ENCODE assay signal across 8 cellular contexts in the genomic region with DNA sequence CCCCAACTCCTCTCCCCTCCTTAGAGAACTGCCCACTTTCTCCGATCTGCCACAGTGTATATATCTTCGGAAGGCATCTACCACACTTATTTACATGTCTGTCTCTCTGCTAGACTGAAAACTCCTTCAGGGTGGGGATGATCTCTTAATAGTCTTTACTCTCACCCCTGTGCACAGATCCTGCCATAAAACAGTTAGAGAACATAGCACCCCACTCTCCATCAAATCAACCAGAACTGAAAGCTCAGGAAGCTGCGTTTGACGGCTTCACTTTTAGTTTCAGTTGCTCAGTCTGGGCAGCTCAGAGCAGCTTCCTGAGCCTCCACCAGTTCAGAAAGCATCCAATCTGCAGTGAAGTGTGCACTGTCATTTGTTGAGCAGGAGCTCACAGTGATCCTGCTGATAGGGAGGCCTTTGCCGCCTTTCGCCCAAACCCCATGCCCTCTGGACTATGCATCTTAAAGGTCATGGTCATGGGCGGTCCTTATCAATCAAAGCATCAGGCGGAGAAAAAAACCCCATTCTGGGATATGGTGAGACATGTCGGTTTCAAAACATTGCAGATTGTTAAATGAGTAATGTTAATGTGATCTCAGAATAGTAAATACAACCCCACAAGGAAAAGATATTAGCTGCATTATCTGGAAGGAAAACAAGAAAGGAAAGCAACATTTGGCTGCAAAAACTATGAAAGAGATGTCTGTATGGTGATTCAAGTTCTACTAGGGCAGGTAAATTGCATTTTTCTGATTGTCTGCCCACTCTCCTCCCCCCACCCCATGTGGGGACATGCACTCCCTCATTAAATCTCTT.
A peak's percentile ranks its signal among the peaks of the same experiment; 100 is the strongest.
DNase-seq lines count a peak whose midpoint lies in the region; ATAC-seq and TF ChIP-seq lines count a peak whose summit lies in the region.

No MANE protein-coding gene starts in this region.

- H3K27ac ChIP-seq in esophagus (ENCODE audit: low read depth in 2 of 2, low read length in 1 of 2) (peak overlapping the region; percentile 63 to 71), skin epidermis (peak overlapping the region in 19 of 21 experiments; percentile 2 to 90 (median 66))

- H3K36me3 ChIP-seq in esophagus (ENCODE audit: control insufficient read depth in 2 of 2, insufficient read depth in 2 of 2, low read length in 1 of 2), result no peaks in the 10 kb centered on the region

- H3K4me3 ChIP-seq in esophagus (ENCODE audit: low read depth in 1 of 2, low read length in 2 of 2) (no peak overlapping the region), skin epidermis (peak overlapping the region in 2 of 7 experiments; percentile 2 to 14)

- no peak for TF ChIP-seq CTCF in GM13976 (IDR thresholded peaks at IDR 0.05; ENCODE audit: borderline replicate concordance, control extremely low read depth, extremely low read depth, insufficient read depth, missing control alignments)

- no peaks in the 10 kb centered on the region for H3K9me3 ChIP-seq in esophagus (ENCODE audit: control insufficient read depth in 2 of 2, insufficient read depth in 1 of 2, low read depth in 1 of 2, low read length in 1 of 2)

- WGBS in esophagus, 2 donors, result 34 to 38% methylated on average over 9 of the region's 9 CpGs

- DNase-seq in A172 (ENCODE audit: low spot score) (peak; percentile 20), NCI-H2171 treated with DMSO at 0.1 percent for 48 hours (lab: John Stamatoyannopoulos, UW) (no peak), GM13976 (ENCODE audit: low spot score) (no peak)
- peak; percentile 50 for DNase-seq in activated CD4-positive, alpha-beta T cell treated with anti-CD3 and anti-CD28 coated beads, Interleukin-2, amount 50 U/mL, for 1 hour

- no peaks in the 10 kb centered on the region for H3K27me3 ChIP-seq in esophagus (ENCODE audit: control insufficient read depth in 1 of 2, insufficient read depth in 2 of 2, low read length in 2 of 2)

- peaks cover 0 to 2% of the 10 kb centered on the region in 2 donors for H3K4me1 ChIP-seq in esophagus (ENCODE audit: control insufficient read depth in 2 of 2, insufficient read depth in 2 of 2, low read length in 1 of 2)

- ATAC-seq in GM19452 (IDR thresholded peaks at IDR 0.05; ENCODE audit: unreplicated experiment), result peak; percentile 56
- ATAC-seq in HG03558 (IDR thresholded peaks at IDR 0.05; ENCODE audit: extremely low read depth, unreplicated experiment), result peak; percentile 40

- in situ Hi-C loops in GM13976 (cut with MboI; ENCODE audit: low sequenced_read_pairs, unreplicated experiment), result no loop called here

Comparison
In these comparisons a context has a peak if more than half of its experiments do, and no peak if none do; other contexts are left out.
1. DNase-seq: peak in A172 (single experiment) and activated CD4-positive, alpha-beta T cell treated with anti-CD3 and anti-CD28 coated beads, Interleukin-2, amount 50 U/mL, for 1 hour (single experiment); none in NCI-H2171 treated with DMSO at 0.1 percent for 48 hours (single experiment) and GM13976 (single experiment).